In the genomic region with DNA sequence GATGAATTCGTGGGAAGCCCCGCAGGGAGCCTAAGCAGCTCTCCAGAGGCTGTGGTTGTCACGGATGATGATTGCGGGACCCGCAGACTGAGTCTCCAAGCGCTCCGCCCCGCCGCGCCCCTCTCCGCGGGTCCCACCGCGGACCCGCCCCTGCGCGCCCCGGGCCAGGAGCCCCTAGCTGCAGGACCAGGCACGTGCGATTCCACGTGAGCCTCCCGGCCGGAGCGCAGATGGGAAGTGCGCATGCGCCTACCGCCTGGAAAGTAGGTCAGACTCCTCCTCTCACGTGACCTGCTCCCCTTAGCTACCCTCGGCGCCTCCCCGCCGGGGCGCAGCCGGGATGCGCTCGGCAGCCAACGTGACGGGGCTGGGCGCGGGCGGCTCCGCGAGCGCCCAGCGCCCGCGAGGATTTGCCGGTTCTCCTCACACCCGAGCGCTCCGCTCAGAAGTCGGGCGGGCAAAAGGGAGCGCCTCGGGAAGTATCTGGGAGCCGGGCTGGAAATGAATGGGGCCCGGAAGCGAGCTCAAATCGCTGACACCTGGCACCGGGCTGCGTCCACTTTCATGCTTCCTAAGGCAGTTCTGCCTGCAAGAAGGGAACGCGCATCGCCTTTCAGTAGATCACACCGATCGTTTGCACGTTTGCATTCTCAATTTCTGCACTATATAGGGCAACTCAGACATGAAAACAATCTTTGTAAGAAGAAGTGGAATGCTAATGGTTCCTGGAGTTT, we compare ENCODE assay signal across 8 cellular contexts. TPM values are rescaled to one million over a fixed set of nuclear protein-coding genes. Genes with fewer than 3 reads are reported as not detected.
A peak's percentile ranks its signal among the peaks of the same experiment; 100 is the strongest.
DNase-seq lines count a peak whose midpoint lies in the region; ATAC-seq lines count a peak whose summit lies in the region.

No MANE protein-coding gene starts in this region.

- H3K4me1 ChIP-seq in HUES48 (ENCODE audit: control insufficient read depth, insufficient read depth, low read length), result peaks cover 4% of the 10 kb centered on the region
- H3K4me1 ChIP-seq in mucosa of stomach (ENCODE audit: control insufficient read depth, insufficient read depth, low read length), result peaks cover 8% of the 10 kb centered on the region

- H3K27me3 Mint-ChIP-seq in activated T-cell treated with anti-CD3 and anti-CD28 coated beads, Interleukin-2, amount 50 U/mL, for 4 hours (ENCODE audit: low read depth), result peaks cover 16% of the 10 kb centered on the region

- DNase-seq in D341Med (ENCODE audit: low spot score) (peak; percentile 100), OCI-M1 (lab: John Stamatoyannopoulos, UW) (peak; percentile 95)
- peak; percentile 84 for DNase-seq in activated T-cell treated with anti-CD3 and anti-CD28 coated beads, Interleukin-2, amount 50 U/mL, for 4 hours
- DNase-seq in stimulated activated CD8-positive, alpha-beta memory T cell treated with anti-CD3 and anti-CD28 coated beads, Interleukin-4, amount 100 ng/mL, for 48 hours, result peak; percentile 87

- H3K4me3 Mint-ChIP-seq in activated T-cell treated with anti-CD3 and anti-CD28 coated beads, Interleukin-2, amount 50 U/mL, for 4 hours, result peak overlapping the region; percentile 79

- peaks cover 23% of the 10 kb centered on the region for H3K4me1 Mint-ChIP-seq in activated T-cell treated with anti-CD3 and anti-CD28 coated beads, Interleukin-2, amount 50 U/mL, for 4 hours (ENCODE audit: low read depth)

- peak overlapping the region; percentile 81 for H3K4me3 ChIP-seq in HUES48 (ENCODE audit: low read depth, low read length)
- no peak overlapping the region for H3K4me3 ChIP-seq in mucosa of stomach (ENCODE audit: low read length)

- H3K36me3 ChIP-seq in HUES48 (ENCODE audit: control insufficient read depth, insufficient read depth, low read length), result no peaks in the 10 kb centered on the region
- H3K36me3 ChIP-seq in mucosa of stomach (ENCODE audit: control insufficient read depth, insufficient read depth, low read length), result no peaks in the 10 kb centered on the region

- H3K27ac ChIP-seq in HUES48 (ENCODE audit: low read depth, low read length), result no peak overlapping the region

- H3K9ac ChIP-seq in HUES48 (ENCODE audit: low read depth, low read length), result peak overlapping the region; percentile 48
- peak overlapping the region; percentile 56 for H3K9ac ChIP-seq in mucosa of stomach (ENCODE audit: low read length)

- ATAC-seq in GM21447 (IDR thresholded peaks at IDR 0.05; ENCODE audit: unreplicated experiment) (peak; percentile 90), esophagus mucosa (peak; percentile 96)
- ATAC-seq in activated T-cell treated with anti-CD3 and anti-CD28 coated beads, Interleukin-2, amount 50 U/mL, for 4 hours, result peak; percentile 97 to 98

- no peaks in the 10 kb centered on the region for H3K9me3 ChIP-seq in HUES48 (ENCODE audit: control insufficient read depth, insufficient read depth, low read length)
- H3K9me3 ChIP-seq in mucosa of stomach (ENCODE audit: control insufficient read depth, low read length), result no peaks in the 10 kb centered on the region

- no peaks in the 10 kb centered on the region for H3K36me3 Mint-ChIP-seq in activated T-cell treated with anti-CD3 and anti-CD28 coated beads, Interleukin-2, amount 50 U/mL, for 4 hours (ENCODE audit: insufficient read depth)

- no peaks in the 10 kb centered on the region for H3K9me3 Mint-ChIP-seq in activated T-cell treated with anti-CD3 and anti-CD28 coated beads, Interleukin-2, amount 50 U/mL, for 4 hours

- H3K27me3 ChIP-seq in HUES48 (ENCODE audit: control insufficient read depth, insufficient read depth, low read length) (peaks cover 27% of the 10 kb centered on the region), mucosa of stomach (ENCODE audit: control insufficient read depth, insufficient read depth, low read length) (no peaks in the 10 kb centered on the region)

RNA-seq across cellular contexts. Expression of gene HLF, which starts 26.4 kb away (rescaled TPM):
- 1 to 10 TPM in 2 of 3 donors, under 1 TPM in 1; 0.98 to 1.6 (median 1.0) TPM for total RNA-seq in activated T-cell treated with anti-CD3 and anti-CD28 coated beads, Interleukin-2, amount 50 U/mL, for 4 hours
- 10.8 TPM for total RNA-seq in esophagus mucosa
